In the genomic region with DNA sequence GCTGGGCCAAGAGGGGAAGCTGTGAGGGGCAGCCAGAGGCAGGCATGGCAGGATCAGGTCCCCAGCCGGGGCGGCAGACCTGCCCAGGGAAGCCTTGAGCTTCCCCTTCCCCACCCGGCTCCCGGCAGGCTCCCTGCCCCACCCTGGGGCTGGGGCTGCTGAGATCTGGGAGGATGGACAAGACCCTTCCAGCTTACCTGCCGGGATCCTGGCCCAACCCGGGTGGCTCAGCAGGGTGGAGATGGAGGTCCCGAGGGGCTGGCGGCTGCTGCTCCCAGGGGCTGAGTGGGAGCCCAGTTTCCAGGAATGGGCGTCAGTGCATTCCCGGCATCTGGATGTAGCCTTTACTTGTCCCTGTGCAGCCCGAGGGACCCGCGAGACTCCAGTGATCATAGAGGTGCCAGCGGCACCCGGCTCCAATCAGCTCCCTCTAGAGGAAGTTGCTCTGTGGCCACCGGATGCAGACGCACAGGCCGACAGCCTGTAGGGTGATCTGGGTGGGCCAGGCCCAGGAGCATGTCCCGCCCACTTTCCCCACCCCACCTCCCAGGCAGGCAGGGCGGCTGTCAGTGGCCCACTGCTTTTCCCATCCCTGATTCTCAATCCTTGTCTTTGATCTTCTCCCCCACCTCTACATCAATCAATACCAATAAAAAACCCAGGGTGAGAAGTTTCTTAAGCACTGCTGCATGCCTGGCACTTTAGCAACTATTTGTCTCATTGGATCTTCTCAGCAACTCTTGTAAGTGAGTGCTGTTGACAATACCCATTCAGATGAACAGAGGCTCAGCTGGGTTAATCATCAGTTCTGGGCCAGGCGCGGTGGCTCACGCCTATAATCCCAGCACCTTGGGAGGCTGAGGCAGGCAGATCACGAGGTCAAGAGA, we compare ENCODE assay signal across 1 cellular context.
TF ChIP-seq lines count a peak whose summit lies in the region.

Gene BAK1 (minus strand): TSS at position 449 of the 887 bp plus-strand sequence. CDS start 2,672 bp downstream, outside the sequence.

TF ChIP-seq in HepG2, 621 proteins besides CTCF, POLR2A, EP300 and RAD21 (continued from another document and continues in another):
- TF ChIP-seq KIAA2018 (CRISPR knock-in tag; IDR thresholded peaks at IDR 0.05; ENCODE audit: borderline replicate concordance): no peak
- no peak for TF ChIP-seq DR1 (CRISPR knock-in tag; IDR thresholded peaks at IDR 0.05)
- peak; percentile 34; the same call in 1 of the 2 replicates for TF ChIP-seq TFDP1 (CRISPR knock-in tag; IDR thresholded peaks at IDR 0.05; ENCODE audit: borderline replicate concordance)
- no peak for TF ChIP-seq ZNF280B (CRISPR knock-in tag; IDR thresholded peaks at IDR 0.05; ENCODE audit: borderline replicate concordance)
- TF ChIP-seq, protein P1, sequence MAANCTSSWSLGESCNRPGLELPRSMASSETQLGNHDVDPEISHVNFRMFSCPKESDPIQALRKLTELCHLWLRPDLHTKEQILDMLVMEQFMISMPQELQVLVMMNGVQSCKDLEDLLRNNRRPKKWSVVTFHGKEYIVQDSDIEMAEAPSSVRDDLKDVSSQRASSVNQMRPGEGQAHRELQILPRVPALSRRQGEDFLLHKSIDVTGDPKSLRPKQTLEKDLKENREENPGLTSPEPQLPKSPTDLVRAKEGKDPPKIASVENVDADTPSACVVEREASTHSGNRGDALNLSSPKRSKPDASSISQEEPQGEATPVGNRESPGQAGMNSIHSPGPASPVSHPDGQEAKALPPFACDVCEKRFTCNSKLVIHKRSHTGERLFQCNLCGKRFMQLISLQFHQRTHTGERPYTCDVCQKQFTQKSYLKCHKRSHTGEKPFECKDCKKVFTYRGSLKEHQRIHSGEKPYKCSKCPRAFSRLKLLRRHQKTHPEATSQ (CRISPR knock-in tag; IDR thresholded peaks at IDR 0.05; ENCODE audit: borderline replicate concordance): no peak
- no peak for TF ChIP-seq EHMT2 (IDR thresholded peaks at IDR 0.05; ENCODE audit: borderline replicate concordance, low read depth, low read length)
- peak; percentile 55; the same call in 1 of the 2 replicates for TF ChIP-seq SIN3A (IDR thresholded peaks at IDR 0.05; ENCODE audit: borderline replicate concordance, low read depth, low read length)
- TF ChIP-seq, protein P2, sequence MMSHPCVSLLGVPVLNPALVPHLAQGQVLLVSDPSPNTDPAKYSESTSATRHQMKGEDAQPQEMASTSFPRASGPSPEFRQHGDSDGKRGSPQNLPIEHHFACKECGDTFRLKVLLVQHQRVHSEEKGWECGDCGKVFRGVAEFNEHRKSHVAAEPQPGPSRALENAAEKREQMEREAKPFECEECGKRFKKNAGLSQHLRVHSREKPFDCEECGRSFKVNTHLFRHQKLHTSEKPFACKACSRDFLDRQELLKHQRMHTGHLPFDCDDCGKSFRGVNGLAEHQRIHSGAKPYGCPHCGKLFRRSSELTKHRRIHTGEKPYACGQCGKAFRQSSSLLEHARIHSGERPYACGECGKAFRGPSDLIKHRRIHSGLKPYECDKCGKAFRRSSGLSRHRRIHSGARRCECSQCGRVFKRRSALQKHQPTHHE (CRISPR knock-in tag; IDR thresholded peaks at IDR 0.05; ENCODE audit: borderline replicate concordance): no peak
- TF ChIP-seq ZNF530 (CRISPR knock-in tag; IDR thresholded peaks at IDR 0.05; ENCODE audit: low read depth): no peak
- no peak for TF ChIP-seq NONO (IDR thresholded peaks at IDR 0.05)
- no peak; the same call in 1 of the 2 replicates for TF ChIP-seq NONO (CRISPR knock-in tag; conservative IDR thresholded peaks at IDR 0.05)
- peak; percentile 45; the same call in 1 of the 2 replicates for TF ChIP-seq FOXK2 (IDR thresholded peaks at IDR 0.05)
- TF ChIP-seq RFX1 (IDR thresholded peaks at IDR 0.05): no peak
- TF ChIP-seq, protein P3, sequence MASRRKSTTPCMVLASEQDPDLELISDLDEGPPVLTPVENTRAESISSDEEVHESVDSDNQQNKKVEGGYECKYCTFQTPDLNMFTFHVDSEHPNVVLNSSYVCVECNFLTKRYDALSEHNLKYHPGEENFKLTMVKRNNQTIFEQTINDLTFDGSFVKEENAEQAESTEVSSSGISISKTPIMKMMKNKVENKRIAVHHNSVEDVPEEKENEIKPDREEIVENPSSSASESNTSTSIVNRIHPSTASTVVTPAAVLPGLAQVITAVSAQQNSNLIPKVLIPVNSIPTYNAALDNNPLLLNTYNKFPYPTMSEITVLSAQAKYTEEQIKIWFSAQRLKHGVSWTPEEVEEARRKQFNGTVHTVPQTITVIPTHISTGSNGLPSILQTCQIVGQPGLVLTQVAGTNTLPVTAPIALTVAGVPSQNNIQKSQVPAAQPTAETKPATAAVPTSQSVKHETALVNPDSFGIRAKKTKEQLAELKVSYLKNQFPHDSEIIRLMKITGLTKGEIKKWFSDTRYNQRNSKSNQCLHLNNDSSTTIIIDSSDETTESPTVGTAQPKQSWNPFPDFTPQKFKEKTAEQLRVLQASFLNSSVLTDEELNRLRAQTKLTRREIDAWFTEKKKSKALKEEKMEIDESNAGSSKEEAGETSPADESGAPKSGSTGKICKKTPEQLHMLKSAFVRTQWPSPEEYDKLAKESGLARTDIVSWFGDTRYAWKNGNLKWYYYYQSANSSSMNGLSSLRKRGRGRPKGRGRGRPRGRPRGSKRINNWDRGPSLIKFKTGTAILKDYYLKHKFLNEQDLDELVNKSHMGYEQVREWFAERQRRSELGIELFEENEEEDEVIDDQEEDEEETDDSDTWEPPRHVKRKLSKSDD (CRISPR knock-in tag; IDR thresholded peaks at IDR 0.05; ENCODE audit: low read depth): no peak
- TF ChIP-seq POGZ (CRISPR knock-in tag; IDR thresholded peaks at IDR 0.05): peak; percentile 49
- TF ChIP-seq, protein P4, sequence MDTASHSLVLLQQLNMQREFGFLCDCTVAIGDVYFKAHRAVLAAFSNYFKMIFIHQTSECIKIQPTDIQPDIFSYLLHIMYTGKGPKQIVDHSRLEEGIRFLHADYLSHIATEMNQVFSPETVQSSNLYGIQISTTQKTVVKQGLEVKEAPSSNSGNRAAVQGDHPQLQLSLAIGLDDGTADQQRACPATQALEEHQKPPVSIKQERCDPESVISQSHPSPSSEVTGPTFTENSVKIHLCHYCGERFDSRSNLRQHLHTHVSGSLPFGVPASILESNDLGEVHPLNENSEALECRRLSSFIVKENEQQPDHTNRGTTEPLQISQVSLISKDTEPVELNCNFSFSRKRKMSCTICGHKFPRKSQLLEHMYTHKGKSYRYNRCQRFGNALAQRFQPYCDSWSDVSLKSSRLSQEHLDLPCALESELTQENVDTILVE (CRISPR knock-in tag; IDR thresholded peaks at IDR 0.05): 0 out of 2 replicates have a peak, but pooled peaks have one; percentile 24
- no peak for TF ChIP-seq ZFP36 (IDR thresholded peaks at IDR 0.05; ENCODE audit: borderline replicate concordance, low read depth, low read length, partially characterized antibody)
- TF ChIP-seq ZNF451 (CRISPR knock-in tag; IDR thresholded peaks at IDR 0.05): peak; percentile 72; the same call in 1 of the 2 replicates
- peak; percentile 68 for TF ChIP-seq HNF1B (CRISPR knock-in tag; IDR thresholded peaks at IDR 0.05)
- TF ChIP-seq KLF16 (CRISPR knock-in tag; IDR thresholded peaks at IDR 0.05): peak in 1 of 2 experiments; percentile 74; a peak in 1 of 4 replicates
- TF ChIP-seq ZNF703 (CRISPR knock-in tag; IDR thresholded peaks at IDR 0.05; ENCODE audit: borderline replicate concordance): no peak
- TF ChIP-seq, protein P5, sequence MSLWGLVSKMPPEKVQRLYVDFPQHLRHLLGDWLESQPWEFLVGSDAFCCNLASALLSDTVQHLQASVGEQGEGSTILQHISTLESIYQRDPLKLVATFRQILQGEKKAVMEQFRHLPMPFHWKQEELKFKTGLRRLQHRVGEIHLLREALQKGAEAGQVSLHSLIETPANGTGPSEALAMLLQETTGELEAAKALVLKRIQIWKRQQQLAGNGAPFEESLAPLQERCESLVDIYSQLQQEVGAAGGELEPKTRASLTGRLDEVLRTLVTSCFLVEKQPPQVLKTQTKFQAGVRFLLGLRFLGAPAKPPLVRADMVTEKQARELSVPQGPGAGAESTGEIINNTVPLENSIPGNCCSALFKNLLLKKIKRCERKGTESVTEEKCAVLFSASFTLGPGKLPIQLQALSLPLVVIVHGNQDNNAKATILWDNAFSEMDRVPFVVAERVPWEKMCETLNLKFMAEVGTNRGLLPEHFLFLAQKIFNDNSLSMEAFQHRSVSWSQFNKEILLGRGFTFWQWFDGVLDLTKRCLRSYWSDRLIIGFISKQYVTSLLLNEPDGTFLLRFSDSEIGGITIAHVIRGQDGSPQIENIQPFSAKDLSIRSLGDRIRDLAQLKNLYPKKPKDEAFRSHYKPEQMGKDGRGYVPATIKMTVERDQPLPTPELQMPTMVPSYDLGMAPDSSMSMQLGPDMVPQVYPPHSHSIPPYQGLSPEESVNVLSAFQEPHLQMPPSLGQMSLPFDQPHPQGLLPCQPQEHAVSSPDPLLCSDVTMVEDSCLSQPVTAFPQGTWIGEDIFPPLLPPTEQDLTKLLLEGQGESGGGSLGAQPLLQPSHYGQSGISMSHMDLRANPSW (CRISPR knock-in tag; IDR thresholded peaks at IDR 0.05; ENCODE audit: borderline replicate concordance): 0 out of 2 replicates have a peak, but pooled peaks have one; percentile 35
- no peak for TF ChIP-seq ZNF337 (CRISPR knock-in tag; IDR thresholded peaks at IDR 0.05; ENCODE audit: borderline replicate concordance, low read depth)
- TF ChIP-seq KDM4B (CRISPR knock-in tag; IDR thresholded peaks at IDR 0.05): no peak; the same call in 1 of the 2 replicates
- TF ChIP-seq IKZF4 (CRISPR knock-in tag; IDR thresholded peaks at IDR 0.05; ENCODE audit: borderline replicate concordance, low read depth, not compliant biosample characterization): no peak
